Comparison of ENCODE assay signal across 1 cellular context in genomic region chr4:123529278-123529568, GRCh38.
TF ChIP-seq lines count a peak whose summit lies in the region.

No MANE protein-coding gene starts in this region.

TF ChIP-seq in H1, 55 proteins besides CTCF, POLR2A, EP300 and RAD21 (continued from another document):
- no peak for TF ChIP-seq ZNF274 (IDR thresholded peaks at IDR 0.05; ENCODE audit: borderline replicate concordance, extremely low read depth, low read length)
- no peak for TF ChIP-seq SAP30 (IDR thresholded peaks at IDR 0.05; ENCODE audit: insufficient read depth, insufficient replicate concordance, low read length)
- TF ChIP-seq FOSL1 (IDR thresholded peaks at IDR 0.05; ENCODE audit: insufficient read depth, low read depth, low read length): no peak
- TF ChIP-seq SP2 (IDR thresholded peaks at IDR 0.05; ENCODE audit: low read length): no peak
- TF ChIP-seq RXRA (IDR thresholded peaks at IDR 0.05; ENCODE audit: insufficient read depth, low read depth, low read length): no peak
- TF ChIP-seq BACH1 (IDR thresholded peaks at IDR 0.05; ENCODE audit: low read length): no peak
- TF ChIP-seq HDAC2 (IDR thresholded peaks at IDR 0.05; ENCODE audit: borderline replicate concordance in 1 of 2, low read depth in 2 of 2, low read length in 2 of 2): no peak
- no peak for TF ChIP-seq ATF2 (IDR thresholded peaks at IDR 0.05; ENCODE audit: low read length)
